ENCODE assay signal across 11 cellular contexts in genomic region chr12:8226992-8227731, GRCh38. TPM values are rescaled to one million over a fixed set of nuclear protein-coding genes. Genes with fewer than 3 reads are reported as not detected.
DNase-seq lines count a peak whose midpoint lies in the region; ATAC-seq, FAIRE-seq and TF ChIP-seq lines count a peak whose summit lies in the region.
"Not testable (repeated sequence)": the region's sequence is repeated elsewhere in the genome, so short reads cannot be mapped to it uniquely, and the experiment has no call there.
"Had no signal": no experiment of that assay in that cellular context is flagged by ENCODE, and none has a peak within 500 bp of the region (broad histone marks: within the 10 kb centered on the region; RNA-seq: fewer than 3 reads in every experiment).

FAM90A1 (minus strand) TSS chr12:8227618; CDS start chr12:8224832, 2,786 bp downstream.

- H3K9me3 Mint-ChIP-seq in astrocyte (ENCODE audit: unreplicated experiment) = peaks cover 11% of the 10 kb centered on the region
- H3K9me3 Mint-ChIP-seq in stimulated activated effector memory CD8-positive, alpha-beta T cell treated with anti-CD3 and anti-CD28 coated beads, Interleukin-12 subunit alpha, Interleukin-12 subunit beta, amount 100 ng/mL, for 72 hours = not testable (repeated sequence)

- H3K9me3 ChIP-seq in BLaER1; astrocyte (ENCODE audit: insufficient read depth, low read depth, low read length); mucosa of rectum (ENCODE audit: control insufficient read depth in 2 of 2, low read length in 2 of 2): not testable (repeated sequence)

- H3K27ac ChIP-seq in BLaER1 = peak within 1 kb of the TSS; percentile 56
- H3K27ac ChIP-seq in astrocyte (ENCODE audit: low read depth, low read length); mucosa of rectum (ENCODE audit: low read depth in 2 of 2, low read length in 2 of 2): not testable (repeated sequence)

- H3K4me2 ChIP-seq in BLaER1 = peak within 1 kb of the TSS; percentile 82
- peak within 1 kb of the TSS; percentile 33 for H3K4me2 ChIP-seq in astrocyte (ENCODE audit: low read length)

- H3K9ac ChIP-seq in BLaER1 = peak within 1 kb of the TSS; percentile 69
- peak within 1 kb of the TSS; percentile 48 for H3K9ac ChIP-seq in astrocyte (ENCODE audit: low read length)
- H3K9ac ChIP-seq in mucosa of rectum (ENCODE audit: low read depth in 1 of 2, low read length in 2 of 2) = not testable (repeated sequence)

- not testable (repeated sequence) for FAIRE-seq in astrocyte (lab: Jason Lieb, UNC)

- ATAC-seq in stimulated activated effector memory CD8-positive, alpha-beta T cell treated with anti-CD3 and anti-CD28 coated beads, Interleukin-12 subunit alpha, Interleukin-12 subunit beta, amount 100 ng/mL, for 72 hours = not testable (repeated sequence)

- peaks cover 26% of the 10 kb centered on the region for H3K4me1 ChIP-seq in BLaER1
- not testable (repeated sequence) for H3K4me1 ChIP-seq in astrocyte (ENCODE audit: insufficient read depth, low read length); mucosa of rectum (ENCODE audit: control insufficient read depth in 2 of 2, insufficient read depth in 2 of 2, low read length in 2 of 2)

- not testable (repeated sequence) for H3K4me3 Mint-ChIP-seq in astrocyte (ENCODE audit: unreplicated experiment)
- H3K4me3 Mint-ChIP-seq in stimulated activated effector memory CD8-positive, alpha-beta T cell treated with anti-CD3 and anti-CD28 coated beads, Interleukin-12 subunit alpha, Interleukin-12 subunit beta, amount 100 ng/mL, for 72 hours = peak within 1 kb of the TSS; percentile 65

- not testable (repeated sequence) for H3K27ac Mint-ChIP-seq in astrocyte (ENCODE audit: unreplicated experiment)
- peak within 1 kb of the TSS; percentile 40 for H3K27ac Mint-ChIP-seq in stimulated activated effector memory CD8-positive, alpha-beta T cell treated with anti-CD3 and anti-CD28 coated beads, Interleukin-12 subunit alpha, Interleukin-12 subunit beta, amount 100 ng/mL, for 72 hours

- not testable (repeated sequence) for H3K36me3 ChIP-seq in BLaER1; astrocyte (ENCODE audit: insufficient read depth, low read length); mucosa of rectum (ENCODE audit: control insufficient read depth in 2 of 2, insufficient read depth in 2 of 2, low read length in 2 of 2)

- TF ChIP-seq CTCF in GM13976 (IDR thresholded peaks at IDR 0.05; ENCODE audit: borderline replicate concordance, control extremely low read depth, extremely low read depth, insufficient read depth, missing control alignments); astrocyte (IDR thresholded peaks at IDR 0.05; ENCODE audit: insufficient read depth, low read depth, low read length); foreskin fibroblast (IDR thresholded peaks at IDR 0.05; ENCODE audit: low read depth, low read length): not testable (repeated sequence)

- H3K79me2 ChIP-seq in astrocyte (ENCODE audit: insufficient read depth, low read length) = not testable (repeated sequence)

- in situ Hi-C loops in GM13976 (cut with MboI; ENCODE audit: low sequenced_read_pairs, unreplicated experiment) = not testable (repeated sequence)

- H3K27me3 Mint-ChIP-seq in astrocyte (ENCODE audit: low read depth, unreplicated experiment) = not testable (repeated sequence)

- H3K36me3 Mint-ChIP-seq in astrocyte (ENCODE audit: low read depth, unreplicated experiment); stimulated activated effector memory CD8-positive, alpha-beta T cell treated with anti-CD3 and anti-CD28 coated beads, Interleukin-12 subunit alpha, Interleukin-12 subunit beta, amount 100 ng/mL, for 72 hours: not testable (repeated sequence)

- H4K20me1 ChIP-seq in BLaER1; astrocyte (ENCODE audit: insufficient read depth, low read length): not testable (repeated sequence)

- H3K4me3 ChIP-seq in BLaER1 = peak within 1 kb of the TSS; percentile 64
- not testable (repeated sequence) for H3K4me3 ChIP-seq in astrocyte (ENCODE audit: insufficient read depth, low read depth, low read length)
- peak within 1 kb of the TSS; percentile 34 to 35 for H3K4me3 ChIP-seq in foreskin fibroblast (ENCODE audit: low read depth in 1 of 2, low read length in 2 of 2)
- peak within 1 kb of the TSS; percentile 35 to 44 for H3K4me3 ChIP-seq in mucosa of rectum (ENCODE audit: low read length in 2 of 2)

- not testable (repeated sequence) for H3K4me1 Mint-ChIP-seq in astrocyte (ENCODE audit: low read depth, unreplicated experiment)
- peaks cover 12% of the 10 kb centered on the region for H3K4me1 Mint-ChIP-seq in stimulated activated effector memory CD8-positive, alpha-beta T cell treated with anti-CD3 and anti-CD28 coated beads, Interleukin-12 subunit alpha, Interleukin-12 subunit beta, amount 100 ng/mL, for 72 hours

- DNase-seq in GM13976 (ENCODE audit: low spot score) (peak; percentile 34), NCI-H774 (lab: John Stamatoyannopoulos, UW) (peak; percentile 31), foreskin fibroblast (peak in 1 of 2 donors; percentile 10)
- DNase-seq in activated CD4-positive, CD25-positive, alpha-beta regulatory T cell treated with anti-CD3 and anti-CD28 coated beads, Interleukin-2, amount 50 U/mL, for 72 hours = peak; percentile 50
- not testable (repeated sequence) for DNase-seq in astrocyte (ENCODE audit: low read depth); stimulated activated effector memory CD8-positive, alpha-beta T cell treated with anti-CD3 and anti-CD28 coated beads, Interleukin-12 subunit alpha, Interleukin-12 subunit beta, amount 100 ng/mL, for 72 hours (ENCODE audit: low spot score in 2 of 2)

- not testable (repeated sequence) for H2AFZ ChIP-seq in astrocyte (ENCODE audit: low read depth, low read length)

- not testable (repeated sequence) for H3K27me3 ChIP-seq in BLaER1; astrocyte (ENCODE audit: insufficient read depth, low read length); mucosa of rectum (ENCODE audit: control insufficient read depth in 2 of 2, insufficient read depth in 2 of 2, low read length in 2 of 2)

RNA-seq across cellular contexts. Expression of gene FAM90A1, which starts in this region (rescaled TPM):
- total RNA-seq in astrocyte = not detected in 2 replicates
- total RNA-seq: gastroesophageal sphincter; H4; T-helper 1 cell treated with Interleukin-12 subunit alpha and Interleukin-12 subunit beta and Interleukin-4 antibody, amounts not matched to agents 30 ng/mL and 1 ng/mL, for 36 hours had no signal
